In the genomic region with DNA sequence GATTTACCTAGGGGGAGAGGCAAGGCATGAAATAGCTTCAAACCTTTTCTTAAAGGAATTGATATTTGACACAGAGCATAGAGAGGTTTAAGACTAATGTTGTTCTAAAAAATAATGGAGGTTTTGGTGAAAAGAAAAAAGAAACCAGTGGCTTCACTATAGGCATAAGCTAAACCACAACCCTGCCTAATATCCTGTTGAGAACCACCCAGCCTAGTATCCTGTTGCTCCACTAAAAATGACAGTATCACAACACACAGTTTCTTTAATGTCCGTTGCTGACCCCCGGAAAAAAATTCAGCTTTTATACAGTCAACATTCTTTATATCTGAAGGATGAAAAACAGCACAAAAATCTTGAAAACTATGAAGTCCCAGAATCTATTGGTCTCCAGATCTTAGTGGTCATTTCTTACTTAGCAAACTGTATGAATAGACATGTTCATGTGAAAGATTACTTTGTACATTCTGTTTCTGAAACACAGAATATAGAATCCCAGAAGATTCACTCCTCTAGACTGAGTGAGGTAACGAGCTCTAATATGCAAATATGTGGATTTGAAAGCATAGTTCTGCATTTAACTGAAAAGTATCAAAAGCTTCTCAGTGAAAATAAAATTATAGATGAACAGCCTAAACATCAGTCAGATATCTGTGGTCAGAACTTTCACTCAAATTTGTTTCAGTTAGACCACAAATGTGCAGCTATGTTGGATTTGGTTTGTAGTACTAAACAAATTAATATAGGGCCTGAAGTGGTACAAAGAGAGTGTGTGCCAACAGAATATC, we compare ENCODE assay signal across 10 cellular contexts. TPM values are rescaled to one million over a fixed set of nuclear protein-coding genes. Genes with fewer than 3 reads are reported as not detected.
DNase-seq lines count a peak whose midpoint lies in the region; ATAC-seq, FAIRE-seq and TF ChIP-seq lines count a peak whose summit lies in the region.
"Had no signal": no experiment of that assay in that cellular context is flagged by ENCODE, and none has a peak within 500 bp of the region (broad histone marks: within the 10 kb centered on the region; RNA-seq: fewer than 3 reads in every experiment).

No MANE protein-coding gene starts in this region.

- H3K9me3 ChIP-seq in OCI-LY1 (ENCODE audit: low read length) = no peaks in the 10 kb centered on the region
- no peaks in the 10 kb centered on the region for H3K9me3 ChIP-seq in pancreas

- H3K79me2 ChIP-seq in OCI-LY1 (ENCODE audit: insufficient read depth, low read length) = no peaks in the 10 kb centered on the region

- TF ChIP-seq CTCF in OCI-LY1 (IDR thresholded peaks at IDR 0.05; ENCODE audit: low read length) (no peak), pancreas (IDR thresholded peaks at IDR 0.05) (no peak)

- no peaks in the 10 kb centered on the region for H3F3A ChIP-seq in OCI-LY1 (ENCODE audit: insufficient read depth, low read length)

- H3K27me3 ChIP-seq in OCI-LY1 (ENCODE audit: insufficient read depth, low read length) = no peaks in the 10 kb centered on the region
- H3K27me3 ChIP-seq in pancreas = no peaks in the 10 kb centered on the region

- H3K36me3 ChIP-seq in OCI-LY1 (ENCODE audit: insufficient read depth, low read length) = no peaks in the 10 kb centered on the region
- peaks cover 0 to under 1% (median 0%) of the 10 kb centered on the region in 3 donors for H3K36me3 ChIP-seq in pancreas

- H3K4me3 ChIP-seq in OCI-LY1 (ENCODE audit: low read depth, low read length, poor library complexity, severe bottlenecking) (no peak overlapping the region), pancreas (no peak overlapping the region)

- peak; percentile 94 for ATAC-seq in GM18907 (IDR thresholded peaks at IDR 0.05; ENCODE audit: unreplicated experiment)
- peak; percentile 78 for ATAC-seq in HG02870 (IDR thresholded peaks at IDR 0.05; ENCODE audit: unreplicated experiment)
- ATAC-seq in pancreas = no peak

- DNase-seq in AML-193 (lab: John Stamatoyannopoulos, UW) (peak; percentile 41 to 43), cerebellar nuclear complex (lab: John Stamatoyannopoulos, UW) (no peak), SIG-M5 treated with dmso at 0.1 percent for 504 hours (lab: John Stamatoyannopoulos, UW; ENCODE audit: unreplicated experiment) (no peak), pancreas (no peak)
- DNase-seq in stimulated activated CD4-positive, alpha-beta T cell treated with anti-CD3 and anti-CD28 coated beads, Interleukin-1b, Interleukin-23, amount 100 ng/mL, for 48 hours = no peak
- DNase-seq: C1 segment of cervical spinal cord had no signal

- no peak overlapping the region for H3K9ac ChIP-seq in OCI-LY1 (ENCODE audit: low read length)

- no peak overlapping the region for H3K4me2 ChIP-seq in OCI-LY1 (ENCODE audit: low read length)

- no peak for FAIRE-seq in pancreas (lab: Jason Lieb, UNC)

- intact Hi-C loops in pancreas (cut with DNase I) = no loop called here

- 86 to 90% methylated on average over 3 of the region's 3 CpGs for WGBS in pancreas, 2 donors

- H3K4me1 ChIP-seq in OCI-LY1 (ENCODE audit: insufficient read depth, low read length, severe bottlenecking) = peaks cover 14% of the 10 kb centered on the region
- H3K4me1 ChIP-seq in pancreas = no peaks in the 10 kb centered on the region

- H3K9me2 ChIP-seq in OCI-LY1 (ENCODE audit: low read depth, low read length) = no peaks in the 10 kb centered on the region

- H3K27ac ChIP-seq in OCI-LY1 (ENCODE audit: low read depth, low read length, poor library complexity, severe bottlenecking) (peak overlapping the region; percentile 33), pancreas (no peak overlapping the region)
- H3K27ac ChIP-seq: HL-60 had no signal

- no peaks in the 10 kb centered on the region for H4K20me1 ChIP-seq in OCI-LY1 (ENCODE audit: insufficient read depth, low read length)

- H2AFZ ChIP-seq in OCI-LY1 (ENCODE audit: low read length) = no peak overlapping the region

RNA-seq across cellular contexts. Expression of a gene that starts 40.5 kb away (rescaled TPM):
- total RNA-seq in pancreas = 10 to 100 TPM in 3 of 6 donors, 1 to 10 TPM in 3; 8.1 to 17.6 (median 11.8) TPM
- polyA plus RNA-seq in pancreas = 1 to 10 TPM; 5.3 to 9.9 TPM

RNA-seq across cellular contexts. Expression of a gene that starts 52.4 kb away (rescaled TPM):
- 1 to 10 TPM in 2 of 6 donors, under 1 TPM in 4; 0.14 to 1.7 (median 0.36) TPM for total RNA-seq in pancreas
- polyA plus RNA-seq in pancreas = under 1 TPM; 0.19 to 0.23 TPM

Comparison
In these comparisons a context has a peak if more than half of its experiments do, and no peak if none do; other contexts are left out.
1. DNase-seq: peak in AML-193 (2 of 2); none in cerebellar nuclear complex (0 of 2), SIG-M5 treated with dmso at 0.1 percent for 504 hours (single experiment), stimulated activated CD4-positive, alpha-beta T cell treated with anti-CD3 and anti-CD28 coated beads, Interleukin-1b, Interleukin-23, amount 100 ng/mL, for 48 hours (single experiment) and pancreas (0 of 6).
2. ATAC-seq: peak in GM18907 (single experiment) and HG02870 (single experiment); none in pancreas (0 of 4).